Comparison of ENCODE assay signal across 2 cellular contexts in the genomic region with DNA sequence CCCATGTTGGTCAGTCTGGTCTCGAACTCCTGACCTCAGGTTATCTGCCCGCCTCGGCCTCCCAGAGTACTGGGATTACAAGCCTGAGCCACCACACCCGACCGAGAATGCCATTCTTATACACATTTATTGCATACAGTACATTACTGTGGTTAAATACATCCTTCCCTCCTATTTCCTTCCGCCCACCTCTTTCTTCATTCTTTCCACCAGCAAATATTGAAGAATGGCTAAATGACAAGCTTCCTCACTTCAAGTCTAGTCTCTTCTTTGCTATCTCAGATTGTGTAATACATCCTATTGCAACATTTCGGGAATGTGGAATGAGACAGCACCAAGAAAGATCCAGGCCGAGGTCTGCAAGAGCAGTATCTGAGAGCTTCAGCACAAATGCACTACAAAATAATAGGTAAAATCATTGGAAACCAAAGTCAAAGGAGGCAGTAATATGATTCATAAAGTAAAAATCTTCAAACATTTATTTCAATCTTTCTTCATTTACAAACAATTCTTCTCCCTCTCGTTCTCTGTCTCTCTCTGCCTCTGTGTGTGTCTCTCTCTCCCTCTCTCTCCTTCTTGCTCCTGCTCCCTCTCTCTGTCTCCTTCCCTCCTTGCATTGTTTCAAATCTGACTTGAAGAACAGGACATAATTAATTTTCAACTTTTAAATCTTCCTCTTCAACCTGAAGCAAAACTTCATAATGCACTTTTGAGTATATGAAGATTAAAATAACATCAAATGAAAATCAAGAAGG.
TF ChIP-seq lines count a peak whose summit lies in the region.

No MANE protein-coding gene starts in this region.

TF ChIP-seq in A549, 52 proteins besides CTCF, POLR2A, EP300 and RAD21 (continued from another document):
- TF ChIP-seq, protein P1, sequence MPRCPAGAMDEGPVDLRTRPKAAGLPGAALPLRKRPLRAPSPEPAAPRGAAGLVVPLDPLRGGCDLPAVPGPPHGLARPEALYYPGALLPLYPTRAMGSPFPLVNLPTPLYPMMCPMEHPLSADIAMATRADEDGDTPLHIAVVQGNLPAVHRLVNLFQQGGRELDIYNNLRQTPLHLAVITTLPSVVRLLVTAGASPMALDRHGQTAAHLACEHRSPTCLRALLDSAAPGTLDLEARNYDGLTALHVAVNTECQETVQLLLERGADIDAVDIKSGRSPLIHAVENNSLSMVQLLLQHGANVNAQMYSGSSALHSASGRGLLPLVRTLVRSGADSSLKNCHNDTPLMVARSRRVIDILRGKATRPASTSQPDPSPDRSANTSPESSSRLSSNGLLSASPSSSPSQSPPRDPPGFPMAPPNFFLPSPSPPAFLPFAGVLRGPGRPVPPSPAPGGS (IDR thresholded peaks at IDR 0.05): peak; percentile 92
- TF ChIP-seq, protein P2, sequence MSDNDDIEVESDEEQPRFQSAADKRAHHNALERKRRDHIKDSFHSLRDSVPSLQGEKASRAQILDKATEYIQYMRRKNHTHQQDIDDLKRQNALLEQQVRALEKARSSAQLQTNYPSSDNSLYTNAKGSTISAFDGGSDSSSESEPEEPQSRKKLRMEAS (IDR thresholded peaks at IDR 0.05): peak; percentile 68
- TF ChIP-seq, protein P3, sequence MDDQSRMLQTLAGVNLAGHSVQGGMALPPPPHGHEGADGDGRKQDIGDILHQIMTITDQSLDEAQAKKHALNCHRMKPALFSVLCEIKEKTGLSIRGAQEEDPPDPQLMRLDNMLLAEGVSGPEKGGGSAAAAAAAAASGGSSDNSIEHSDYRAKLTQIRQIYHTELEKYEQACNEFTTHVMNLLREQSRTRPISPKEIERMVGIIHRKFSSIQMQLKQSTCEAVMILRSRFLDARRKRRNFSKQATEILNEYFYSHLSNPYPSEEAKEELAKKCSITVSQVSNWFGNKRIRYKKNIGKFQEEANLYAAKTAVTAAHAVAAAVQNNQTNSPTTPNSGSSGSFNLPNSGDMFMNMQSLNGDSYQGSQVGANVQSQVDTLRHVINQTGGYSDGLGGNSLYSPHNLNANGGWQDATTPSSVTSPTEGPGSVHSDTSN (IDR thresholded peaks at IDR 0.05): no peak
- TF ChIP-seq CBX8 (IDR thresholded peaks at IDR 0.05) (no peak), BHLHE40 (IDR thresholded peaks at IDR 0.05; ENCODE audit: low read depth, low read length) (no peak), TFCP2L1 (CRISPR knock-in tag; IDR thresholded peaks at IDR 0.05) (no peak)

TF ChIP-seq in HepG2, 621 proteins besides CTCF, POLR2A, EP300 and RAD21 (continued from another document and continues in another):
- TF ChIP-seq, protein P4, sequence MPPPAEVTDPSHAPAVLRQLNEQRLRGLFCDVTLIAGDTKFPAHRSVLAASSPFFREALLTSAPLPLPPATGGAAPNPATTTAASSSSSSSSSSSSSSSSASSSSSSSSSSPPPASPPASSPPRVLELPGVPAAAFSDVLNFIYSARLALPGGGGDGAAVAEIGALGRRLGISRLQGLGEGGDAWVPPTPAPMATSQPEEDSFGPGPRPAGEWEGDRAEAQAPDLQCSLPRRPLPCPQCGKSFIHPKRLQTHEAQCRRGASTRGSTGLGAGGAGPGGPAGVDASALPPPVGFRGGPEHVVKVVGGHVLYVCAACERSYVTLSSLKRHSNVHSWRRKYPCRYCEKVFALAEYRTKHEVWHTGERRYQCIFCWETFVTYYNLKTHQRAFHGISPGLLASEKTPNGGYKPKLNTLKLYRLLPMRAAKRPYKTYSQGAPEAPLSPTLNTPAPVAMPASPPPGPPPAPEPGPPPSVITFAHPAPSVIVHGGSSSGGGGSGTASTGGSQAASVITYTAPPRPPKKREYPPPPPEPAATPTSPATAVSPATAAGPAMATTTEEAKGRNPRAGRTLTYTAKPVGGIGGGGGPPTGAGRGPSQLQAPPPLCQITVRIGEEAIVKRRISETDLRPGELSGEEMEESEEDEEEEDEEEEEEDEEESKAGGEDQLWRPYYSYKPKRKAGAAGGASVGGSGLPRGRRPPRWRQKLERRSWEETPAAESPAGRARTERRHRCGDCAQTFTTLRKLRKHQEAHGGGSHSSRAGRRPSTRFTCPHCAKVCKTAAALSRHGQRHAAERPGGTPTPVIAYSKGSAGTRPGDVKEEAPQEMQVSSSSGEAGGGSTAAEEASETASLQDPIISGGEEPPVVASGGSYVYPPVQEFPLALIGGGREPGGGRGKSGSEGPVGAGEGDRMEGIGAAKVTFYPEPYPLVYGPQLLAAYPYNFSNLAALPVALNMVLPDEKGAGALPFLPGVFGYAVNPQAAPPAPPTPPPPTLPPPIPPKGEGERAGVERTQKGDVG (CRISPR knock-in tag; IDR thresholded peaks at IDR 0.05; ENCODE audit: borderline replicate concordance): no peak
- TF ChIP-seq CCDC6 (CRISPR knock-in tag; IDR thresholded peaks at IDR 0.05) (0 out of 2 replicates have a peak, but pooled peaks have one; percentile 35), KLF9 (CRISPR knock-in tag; IDR thresholded peaks at IDR 0.05; ENCODE audit: low read depth) (no peak), ZNF550 (CRISPR knock-in tag; IDR thresholded peaks at IDR 0.05; ENCODE audit: borderline replicate concordance) (no peak), EZH2 (conservative IDR thresholded peaks at IDR 0.05; ENCODE audit: low read depth, low read length) (no peak), KDM5A (IDR thresholded peaks at IDR 0.05; ENCODE audit: borderline replicate concordance, low read length) (no peak), SIN3A (IDR thresholded peaks at IDR 0.05; ENCODE audit: borderline replicate concordance, low read depth, low read length) (no peak), ZNF782 (CRISPR knock-in tag; IDR thresholded peaks at IDR 0.05; ENCODE audit: borderline replicate concordance) (no peak), ZNF205 (CRISPR knock-in tag; IDR thresholded peaks at IDR 0.05) (peak; percentile 46; the same call in 1 of the 2 replicates), NFE2L1 (CRISPR knock-in tag; IDR thresholded peaks at IDR 0.05; ENCODE audit: borderline replicate concordance) (no peak), SMAD1 (CRISPR knock-in tag; IDR thresholded peaks at IDR 0.05; ENCODE audit: borderline replicate concordance, low read depth) (no peak), SOX13 (IDR thresholded peaks at IDR 0.05) (no peak; the same call in 1 of the 2 replicates), SOX13 (CRISPR knock-in tag; conservative IDR thresholded peaks at IDR 0.05 in 1 of 2, IDR thresholded peaks at IDR 0.05 in 1 of 2) (peak in 1 of 2 experiments; percentile 90; a peak in 2 of 4 replicates), ZNF615 (CRISPR knock-in tag; IDR thresholded peaks at IDR 0.05; ENCODE audit: borderline replicate concordance) (no peak), HDAC2 (CRISPR knock-in tag; IDR thresholded peaks at IDR 0.05) (peak; percentile 70), ZNF12 (CRISPR knock-in tag; IDR thresholded peaks at IDR 0.05) (peak; percentile 77; the same call in 1 of the 2 replicates), ZNF121 (CRISPR knock-in tag; IDR thresholded peaks at IDR 0.05) (no peak), ZNF431 (CRISPR knock-in tag; IDR thresholded peaks at IDR 0.05; ENCODE audit: borderline replicate concordance, low read depth) (no peak), KDM1A (CRISPR knock-in tag; IDR thresholded peaks at IDR 0.05) (no peak)
- TF ChIP-seq, protein P5, sequence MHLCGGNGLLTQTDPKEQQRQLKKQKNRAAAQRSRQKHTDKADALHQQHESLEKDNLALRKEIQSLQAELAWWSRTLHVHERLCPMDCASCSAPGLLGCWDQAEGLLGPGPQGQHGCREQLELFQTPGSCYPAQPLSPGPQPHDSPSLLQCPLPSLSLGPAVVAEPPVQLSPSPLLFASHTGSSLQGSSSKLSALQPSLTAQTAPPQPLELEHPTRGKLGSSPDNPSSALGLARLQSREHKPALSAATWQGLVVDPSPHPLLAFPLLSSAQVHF (CRISPR knock-in tag; IDR thresholded peaks at IDR 0.05): no peak
- TF ChIP-seq, protein P6, sequence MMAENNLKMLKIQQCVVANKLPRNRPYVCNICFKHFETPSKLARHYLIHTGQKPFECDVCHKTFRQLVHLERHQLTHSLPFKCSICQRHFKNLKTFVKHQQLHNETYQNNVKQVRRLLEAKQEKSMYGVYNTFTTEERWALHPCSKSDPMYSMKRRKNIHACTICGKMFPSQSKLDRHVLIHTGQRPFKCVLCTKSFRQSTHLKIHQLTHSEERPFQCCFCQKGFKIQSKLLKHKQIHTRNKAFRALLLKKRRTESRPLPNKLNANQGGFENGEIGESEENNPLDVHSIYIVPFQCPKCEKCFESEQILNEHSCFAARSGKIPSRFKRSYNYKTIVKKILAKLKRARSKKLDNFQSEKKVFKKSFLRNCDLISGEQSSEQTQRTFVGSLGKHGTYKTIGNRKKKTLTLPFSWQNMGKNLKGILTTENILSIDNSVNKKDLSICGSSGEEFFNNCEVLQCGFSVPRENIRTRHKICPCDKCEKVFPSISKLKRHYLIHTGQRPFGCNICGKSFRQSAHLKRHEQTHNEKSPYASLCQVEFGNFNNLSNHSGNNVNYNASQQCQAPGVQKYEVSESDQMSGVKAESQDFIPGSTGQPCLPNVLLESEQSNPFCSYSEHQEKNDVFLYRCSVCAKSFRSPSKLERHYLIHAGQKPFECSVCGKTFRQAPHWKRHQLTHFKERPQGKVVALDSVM (CRISPR knock-in tag; IDR thresholded peaks at IDR 0.05): no peak
- TF ChIP-seq, protein P7, sequence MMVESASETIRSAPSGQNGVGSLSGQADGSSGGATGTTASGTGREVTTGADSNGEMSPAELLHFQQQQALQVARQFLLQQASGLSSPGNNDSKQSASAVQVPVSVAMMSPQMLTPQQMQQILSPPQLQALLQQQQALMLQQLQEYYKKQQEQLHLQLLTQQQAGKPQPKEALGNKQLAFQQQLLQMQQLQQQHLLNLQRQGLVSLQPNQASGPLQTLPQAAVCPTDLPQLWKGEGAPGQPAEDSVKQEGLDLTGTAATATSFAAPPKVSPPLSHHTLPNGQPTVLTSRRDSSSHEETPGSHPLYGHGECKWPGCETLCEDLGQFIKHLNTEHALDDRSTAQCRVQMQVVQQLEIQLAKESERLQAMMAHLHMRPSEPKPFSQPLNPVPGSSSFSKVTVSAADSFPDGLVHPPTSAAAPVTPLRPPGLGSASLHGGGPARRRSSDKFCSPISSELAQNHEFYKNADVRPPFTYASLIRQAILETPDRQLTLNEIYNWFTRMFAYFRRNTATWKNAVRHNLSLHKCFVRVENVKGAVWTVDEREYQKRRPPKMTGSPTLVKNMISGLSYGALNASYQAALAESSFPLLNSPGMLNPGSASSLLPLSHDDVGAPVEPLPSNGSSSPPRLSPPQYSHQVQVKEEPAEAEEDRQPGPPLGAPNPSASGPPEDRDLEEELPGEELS (CRISPR knock-in tag; IDR thresholded peaks at IDR 0.05): peak; percentile 64
- TF ChIP-seq, protein P8, sequence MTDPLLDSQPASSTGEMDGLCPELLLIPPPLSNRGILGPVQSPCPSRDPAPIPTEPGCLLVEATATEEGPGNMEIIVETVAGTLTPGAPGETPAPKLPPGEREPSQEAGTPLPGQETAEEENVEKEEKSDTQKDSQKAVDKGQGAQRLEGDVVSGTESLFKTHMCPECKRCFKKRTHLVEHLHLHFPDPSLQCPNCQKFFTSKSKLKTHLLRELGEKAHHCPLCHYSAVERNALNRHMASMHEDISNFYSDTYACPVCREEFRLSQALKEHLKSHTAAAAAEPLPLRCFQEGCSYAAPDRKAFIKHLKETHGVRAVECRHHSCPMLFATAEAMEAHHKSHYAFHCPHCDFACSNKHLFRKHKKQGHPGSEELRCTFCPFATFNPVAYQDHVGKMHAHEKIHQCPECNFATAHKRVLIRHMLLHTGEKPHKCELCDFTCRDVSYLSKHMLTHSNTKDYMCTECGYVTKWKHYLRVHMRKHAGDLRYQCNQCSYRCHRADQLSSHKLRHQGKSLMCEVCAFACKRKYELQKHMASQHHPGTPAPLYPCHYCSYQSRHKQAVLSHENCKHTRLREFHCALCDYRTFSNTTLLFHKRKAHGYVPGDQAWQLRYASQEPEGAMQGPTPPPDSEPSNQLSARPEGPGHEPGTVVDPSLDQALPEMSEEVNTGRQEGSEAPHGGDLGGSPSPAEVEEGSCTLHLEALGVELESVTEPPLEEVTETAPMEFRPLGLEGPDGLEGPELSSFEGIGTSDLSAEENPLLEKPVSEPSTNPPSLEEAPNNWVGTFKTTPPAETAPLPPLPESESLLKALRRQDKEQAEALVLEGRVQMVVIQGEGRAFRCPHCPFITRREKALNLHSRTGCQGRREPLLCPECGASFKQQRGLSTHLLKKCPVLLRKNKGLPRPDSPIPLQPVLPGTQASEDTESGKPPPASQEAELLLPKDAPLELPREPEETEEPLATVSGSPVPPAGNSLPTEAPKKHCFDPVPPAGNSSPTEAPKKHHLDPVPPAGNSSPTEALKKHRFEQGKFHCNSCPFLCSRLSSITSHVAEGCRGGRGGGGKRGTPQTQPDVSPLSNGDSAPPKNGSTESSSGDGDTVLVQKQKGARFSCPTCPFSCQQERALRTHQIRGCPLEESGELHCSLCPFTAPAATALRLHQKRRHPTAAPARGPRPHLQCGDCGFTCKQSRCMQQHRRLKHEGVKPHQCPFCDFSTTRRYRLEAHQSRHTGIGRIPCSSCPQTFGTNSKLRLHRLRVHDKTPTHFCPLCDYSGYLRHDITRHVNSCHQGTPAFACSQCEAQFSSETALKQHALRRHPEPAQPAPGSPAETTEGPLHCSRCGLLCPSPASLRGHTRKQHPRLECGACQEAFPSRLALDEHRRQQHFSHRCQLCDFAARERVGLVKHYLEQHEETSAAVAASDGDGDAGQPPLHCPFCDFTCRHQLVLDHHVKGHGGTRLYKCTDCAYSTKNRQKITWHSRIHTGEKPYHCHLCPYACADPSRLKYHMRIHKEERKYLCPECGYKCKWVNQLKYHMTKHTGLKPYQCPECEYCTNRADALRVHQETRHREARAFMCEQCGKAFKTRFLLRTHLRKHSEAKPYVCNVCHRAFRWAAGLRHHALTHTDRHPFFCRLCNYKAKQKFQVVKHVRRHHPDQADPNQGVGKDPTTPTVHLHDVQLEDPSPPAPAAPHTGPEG (CRISPR knock-in tag; IDR thresholded peaks at IDR 0.05): no peak
- TF ChIP-seq, protein P9, sequence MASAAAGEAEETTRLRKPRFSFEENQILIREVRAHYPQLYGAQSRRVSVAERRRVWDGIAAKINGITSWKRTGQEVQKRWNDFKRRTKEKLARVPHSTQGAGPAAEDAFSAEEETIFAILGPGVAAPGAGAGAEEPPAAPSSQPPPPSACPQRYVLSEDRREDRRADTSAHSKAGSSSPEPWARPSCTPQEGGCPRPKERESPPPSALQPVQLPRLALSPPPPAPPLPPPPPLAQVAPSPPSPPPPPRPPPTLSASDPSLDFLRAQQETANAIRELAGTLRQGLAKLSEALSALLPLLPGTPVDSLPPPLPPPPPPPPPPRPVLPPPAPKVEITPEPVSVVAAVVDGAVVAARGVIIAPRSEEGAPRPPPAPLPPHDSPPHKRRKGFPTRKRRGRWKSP (CRISPR knock-in tag; IDR thresholded peaks at IDR 0.05): peak; percentile 24; the same call in 1 of the 2 replicates
